1 cellular context compared by ENCODE assay signal in genomic region chr2:226845717-226846116, GRCh38.
TF ChIP-seq lines count a peak whose summit lies in the region.

No MANE protein-coding gene starts in this region.

TF ChIP-seq in SK-N-SH treated with all-trans-retinoic acid at 6 μM for 48 hours, 23 proteins besides CTCF, POLR2A, EP300 and RAD21 (continued from another document):
- TF ChIP-seq TSHZ2 (CRISPR knock-in tag; IDR thresholded peaks at IDR 0.05) (no peak), ZFP3 (CRISPR knock-in tag; IDR thresholded peaks at IDR 0.05) (no peak), TCF4 (CRISPR knock-in tag; IDR thresholded peaks at IDR 0.05; ENCODE audit: borderline replicate concordance) (0 out of 2 replicates have a peak, but pooled peaks have one; percentile 17), ESRRG (CRISPR knock-in tag; IDR thresholded peaks at IDR 0.05) (no peak), CREB5 (CRISPR knock-in tag; IDR thresholded peaks at IDR 0.05; ENCODE audit: low read depth) (peak; percentile 72; the same call in 1 of the 2 replicates), ZNF8 (CRISPR knock-in tag; IDR thresholded peaks at IDR 0.05) (no peak), BACH2 (CRISPR knock-in tag; IDR thresholded peaks at IDR 0.05; ENCODE audit: borderline replicate concordance) (no peak)
